Comparison of ENCODE assay signal across 1 cellular context in genomic region chr19:16654151-16654550, GRCh38.
TF ChIP-seq lines count a peak whose summit lies in the region.

No MANE protein-coding gene starts in this region.

TF ChIP-seq in A549, 52 proteins besides CTCF, POLR2A, EP300 and RAD21 (continued from another document):
- TF ChIP-seq USF2 (IDR thresholded peaks at IDR 0.05): peak; percentile 70
- TF ChIP-seq, protein P1, sequence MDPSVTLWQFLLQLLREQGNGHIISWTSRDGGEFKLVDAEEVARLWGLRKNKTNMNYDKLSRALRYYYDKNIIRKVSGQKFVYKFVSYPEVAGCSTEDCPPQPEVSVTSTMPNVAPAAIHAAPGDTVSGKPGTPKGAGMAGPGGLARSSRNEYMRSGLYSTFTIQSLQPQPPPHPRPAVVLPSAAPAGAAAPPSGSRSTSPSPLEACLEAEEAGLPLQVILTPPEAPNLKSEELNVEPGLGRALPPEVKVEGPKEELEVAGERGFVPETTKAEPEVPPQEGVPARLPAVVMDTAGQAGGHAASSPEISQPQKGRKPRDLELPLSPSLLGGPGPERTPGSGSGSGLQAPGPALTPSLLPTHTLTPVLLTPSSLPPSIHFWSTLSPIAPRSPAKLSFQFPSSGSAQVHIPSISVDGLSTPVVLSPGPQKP (IDR thresholded peaks at IDR 0.05; ENCODE audit: low read depth, low read length): no peak
